21 cellular contexts compared by ENCODE assay signal in the genomic region with DNA sequence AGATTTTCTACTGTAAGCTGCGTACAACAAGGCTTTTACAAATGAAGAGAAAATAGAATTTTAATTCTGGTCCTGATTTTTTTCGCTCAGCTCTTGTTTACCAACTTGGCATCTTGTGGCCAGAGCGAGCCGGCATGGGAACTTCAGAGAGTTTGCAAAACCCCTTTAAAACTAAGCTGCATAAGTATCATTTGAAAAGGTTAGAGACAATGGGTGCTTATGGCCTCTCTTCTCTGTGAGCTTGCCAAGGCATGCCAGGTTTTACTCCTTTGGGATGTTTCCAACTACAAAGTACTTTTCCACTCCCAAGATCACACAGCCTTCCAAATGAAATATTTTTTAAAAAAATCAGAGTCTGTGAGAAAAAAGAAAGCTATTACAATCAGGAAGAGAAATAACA.
DNase-seq lines count a peak whose midpoint lies in the region; ATAC-seq and TF ChIP-seq lines count a peak whose summit lies in the region.
"Had no signal": no experiment of that assay in that cellular context is flagged by ENCODE, and none has a peak within 500 bp of the region (broad histone marks: within the 10 kb centered on the region; RNA-seq: fewer than 3 reads in every experiment).

No MANE protein-coding gene starts in this region.

- intact Hi-C loops in right lobe of liver (cut with DNase I): no loop called here

- no peaks in the 10 kb centered on the region for H3K9me3 ChIP-seq in right lobe of liver

- no peaks in the 10 kb centered on the region for H3K36me3 ChIP-seq in right lobe of liver
- H3K36me3 ChIP-seq: WERI-Rb-1 had no signal

- DNase-seq in NCI-H2107 treated with DMSO at 0.1 percent for 48 hours (lab: John Stamatoyannopoulos, UW; ENCODE audit: unreplicated experiment): peak; percentile 34
- no peak for DNase-seq in NCI-H2107 (lab: John Stamatoyannopoulos, UW)
- peak; percentile 19 to 29 for DNase-seq in NCI-H446 (lab: John Stamatoyannopoulos, UW)
- DNase-seq in epithelial cell of esophagus (ENCODE audit: low read depth): peak; percentile 17
- peak; percentile 22 for DNase-seq in retinal pigment epithelial cell (ENCODE audit: low read depth)
- no peak for DNase-seq in dedifferentiated amniotic fluid mesenchymal stem cell (ENCODE audit: extremely low spot score)
- DNase-seq in NCI-H187 (lab: John Stamatoyannopoulos, UW): no peak
- DNase-seq in right lobe of liver: no peak
- DNase-seq: activated CD4-positive, alpha-beta T cell treated with anti-CD3 and anti-CD28 coated beads, Interleukin-2, amount 10 ng/mL, durations not matched to agents 24 days and 14 days; activated naive CD4-positive, alpha-beta T cell treated with Interleukin-2 at 50 U/mL for 16 hours; activated T-cell treated with anti-CD3 and anti-CD28 coated beads, Interleukin-2, amount 50 U/mL, for 48 hours; AML-193; CD4-positive, alpha-beta memory T cell; DMS153; glutamatergic neuron; left cardiac atrium; naive thymus-derived CD8-positive, alpha-beta T cell; NCI-H2029; NCI-H526 treated with DMSO at 0.1 percent for 48 hours; substantia nigra; WERI-Rb-1 had no signal

- H3K4me3 ChIP-seq in epithelial cell of esophagus (ENCODE audit: low read length) (no peak overlapping the region), retinal pigment epithelial cell (ENCODE audit: low read length) (no peak overlapping the region), right lobe of liver (no peak overlapping the region)

- no peak overlapping the region for H3K27ac ChIP-seq in right lobe of liver
- H3K27ac ChIP-seq: WERI-Rb-1 had no signal

- no peak for ATAC-seq in right lobe of liver
- ATAC-seq: left cardiac atrium; naive thymus-derived CD8-positive, alpha-beta T cell had no signal

- no peak for TF ChIP-seq POLR2A in right lobe of liver (IDR thresholded peaks at IDR 0.05)

- H3K27me3 ChIP-seq in right lobe of liver: no peaks in the 10 kb centered on the region

- 71% methylated on average over 4 of the region's 4 CpGs for WGBS in right lobe of liver (ENCODE audit: insufficient coverage, low coverage, low lambda C conversion rate, missing lambda C conversion rate)

- TF ChIP-seq CTCF in epithelial cell of esophagus (IDR thresholded peaks at IDR 0.05; ENCODE audit: insufficient read depth, low read depth, low read length, missing control alignments) (no peak), retinal pigment epithelial cell (conservative IDR thresholded peaks at IDR 0.05; ENCODE audit: low read depth, low read length) (no peak), right lobe of liver (IDR thresholded peaks at IDR 0.05) (no peak)

- no peaks in the 10 kb centered on the region for H3K4me1 ChIP-seq in right lobe of liver

Comparison
In these comparisons a context has a peak if more than half of its experiments do, and no peak if none do; other contexts are left out.
1. DNase-seq: peak in NCI-H2107 treated with DMSO at 0.1 percent for 48 hours (single experiment), NCI-H446 (2 of 2), epithelial cell of esophagus (single experiment) and retinal pigment epithelial cell (single experiment); none in NCI-H2107 (single experiment), dedifferentiated amniotic fluid mesenchymal stem cell (single experiment), NCI-H187 (0 of 2) and right lobe of liver (0 of 3).